26 cellular contexts compared by ENCODE assay signal in the genomic region with DNA sequence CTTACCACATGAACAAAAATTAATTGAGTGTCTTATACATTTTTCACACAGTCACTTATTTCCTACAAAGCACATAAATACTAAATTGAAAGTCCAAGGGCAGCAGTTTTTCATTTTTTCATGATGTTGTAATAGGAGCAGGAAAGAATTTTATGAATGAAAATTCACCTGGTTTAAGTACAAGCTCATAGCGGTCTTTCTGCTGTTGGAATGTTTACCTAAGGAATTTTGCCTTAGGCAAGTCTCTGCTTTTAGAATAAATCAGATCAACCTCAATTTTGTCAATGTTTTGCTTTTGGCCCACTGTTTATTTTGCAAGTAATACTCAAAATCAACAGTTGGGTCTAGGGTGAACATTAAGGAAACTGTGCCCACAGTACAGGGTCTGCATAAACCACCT. TPM values are rescaled to one million over a fixed set of nuclear protein-coding genes. Genes with fewer than 3 reads are reported as not detected.
DNase-seq lines count a peak whose midpoint lies in the region; ATAC-seq and TF ChIP-seq lines count a peak whose summit lies in the region.
"Had no signal": no experiment of that assay in that cellular context is flagged by ENCODE, and none has a peak within 500 bp of the region (broad histone marks: within the 10 kb centered on the region; RNA-seq: fewer than 3 reads in every experiment).

No MANE protein-coding gene starts in this region.

- H2BK15ac ChIP-seq in mesendoderm (replicated peaks; ENCODE audit: low read depth) = no peak overlapping the region

- no peak overlapping the region for H3K18ac ChIP-seq in mesendoderm (ENCODE audit: low read length)

- WGBS in mammary epithelial cell (ENCODE audit: low coverage, missing lambda C conversion rate) = 0% methylated on average over 1 of the region's 1 CpG
- no CpG with 5 or more reads among the region's 1 CpG for WGBS in mesendoderm (ENCODE audit: extremely low coverage, insufficient coverage, low lambda C conversion rate)

- no peaks in the 10 kb centered on the region for H4K20me1 ChIP-seq in GM23338 (replicated peaks; ENCODE audit: insufficient read depth)
- no peaks in the 10 kb centered on the region for H4K20me1 ChIP-seq in mammary epithelial cell (ENCODE audit: insufficient read depth, low read length)

- H3K9me2 ChIP-seq in GM23338 (ENCODE audit: insufficient read depth) = 0 out of 2 replicates have a peak, but pooled peaks cover 5% of the 10 kb centered on the region

- H3K36me3 ChIP-seq in GM23338 (ENCODE audit: insufficient read depth) (no peaks in the 10 kb centered on the region), mammary epithelial cell (ENCODE audit: insufficient read depth, low read length) (no peaks in the 10 kb centered on the region), mesendoderm (ENCODE audit: control insufficient read depth, insufficient read depth, low read length) (no peaks in the 10 kb centered on the region)
- H3K36me3 ChIP-seq: esophagus squamous epithelium, MG63, SJSA1, spleen, thoracic aorta had no signal

- no peak overlapping the region for H3K4me3 Mint-ChIP-seq in GM23338
- H3K4me3 Mint-ChIP-seq: activated CD4-positive, alpha-beta T cell treated with anti-CD3 and anti-CD28 coated beads, Interleukin-2, amount 10 ng/mL, durations not matched to agents 24 days and 14 days; activated naive CD4-positive, alpha-beta T cell treated with anti-CD3 and anti-CD28 coated beads, Interleukin-2, amount 10 ng/mL, durations not matched to agents 7 days and 5 days; CD4-positive, alpha-beta T cell had no signal

- BruUV-seq in mammary epithelial cell (replicated peaks; lab: Mats Ljungman, UMichigan) = no TSS peak

- no peak overlapping the region for H3K27ac Mint-ChIP-seq in GM23338
- H3K27ac Mint-ChIP-seq: activated CD4-positive, alpha-beta T cell treated with anti-CD3 and anti-CD28 coated beads, Interleukin-2, amount 10 ng/mL, durations not matched to agents 24 days and 14 days; activated naive CD4-positive, alpha-beta T cell treated with anti-CD3 and anti-CD28 coated beads, Interleukin-2, amount 10 ng/mL, durations not matched to agents 7 days and 5 days; CD4-positive, alpha-beta T cell had no signal

- H3K4me1 Mint-ChIP-seq in GM23338 = peaks cover 8% of the 10 kb centered on the region; the same call in 2 of the 3 replicates
- H3K4me1 Mint-ChIP-seq: activated CD4-positive, alpha-beta T cell treated with anti-CD3 and anti-CD28 coated beads, Interleukin-2, amount 10 ng/mL, durations not matched to agents 24 days and 14 days; activated naive CD4-positive, alpha-beta T cell treated with anti-CD3 and anti-CD28 coated beads, Interleukin-2, amount 10 ng/mL, durations not matched to agents 7 days and 5 days had no signal

- H3K4me1 ChIP-seq in GM23338 (ENCODE audit: insufficient read depth) = no peaks in the 10 kb centered on the region
- peaks cover 5% of the 10 kb centered on the region for H3K4me1 ChIP-seq in mammary epithelial cell (ENCODE audit: insufficient read depth, low read length)
- H3K4me1 ChIP-seq in mesendoderm (ENCODE audit: control insufficient read depth, low read depth, low read length) = no peaks in the 10 kb centered on the region
- H3K4me1 ChIP-seq: esophagus squamous epithelium, spleen had no signal

- H4K5ac ChIP-seq in mesendoderm (ENCODE audit: low read length) = no peak overlapping the region

- no peaks in the 10 kb centered on the region for H3K79me1 ChIP-seq in mesendoderm (ENCODE audit: low read length)

- H2BK120ac ChIP-seq in mesendoderm (ENCODE audit: low read depth, low read length) = no peak overlapping the region

- no peak overlapping the region for H3K4me3 ChIP-seq in GM23338
- no peak overlapping the region for H3K4me3 ChIP-seq in mammary epithelial cell (replicated peaks in 1 of 3; ENCODE audit: insufficient read depth in 1 of 3, low read depth in 2 of 3, low read length in 3 of 3)
- H3K4me3 ChIP-seq in mesendoderm (ENCODE audit: low read length) = no peak overlapping the region
- H3K4me3 ChIP-seq: esophagus squamous epithelium, GM12878, MG63, SJSA1, spleen, thoracic aorta had no signal

- H3K4me2 ChIP-seq in GM23338 (no peak overlapping the region), mammary epithelial cell (ENCODE audit: insufficient read depth, low read depth, low read length) (peak overlapping the region; percentile 44), mesendoderm (ENCODE audit: low read length) (no peak overlapping the region)

- H3K27me3 Mint-ChIP-seq in GM23338 (ENCODE audit: insufficient read depth, low read depth, poor library complexity) = peaks cover 3% of the 10 kb centered on the region

- H2AK5ac ChIP-seq in mesendoderm (ENCODE audit: low read length) = no peak overlapping the region

- H2BK5ac ChIP-seq in mesendoderm (ENCODE audit: low read length) = no peak overlapping the region

- no peak overlapping the region for H3K27ac ChIP-seq in GM23338 (ENCODE audit: low read depth)
- H3K27ac ChIP-seq in mammary epithelial cell (ENCODE audit: insufficient read depth, low read depth, low read length) = no peak overlapping the region
- no peak overlapping the region for H3K27ac ChIP-seq in mesendoderm (ENCODE audit: low read depth, low read length)
- H3K27ac ChIP-seq: esophagus squamous epithelium, SJSA1, spleen, thoracic aorta had no signal

- H3K27me3 ChIP-seq in GM23338 (ENCODE audit: insufficient read depth) (no peaks in the 10 kb centered on the region), mammary epithelial cell (ENCODE audit: insufficient read depth, low read length) (no peaks in the 10 kb centered on the region), mesendoderm (ENCODE audit: insufficient read depth, low read length, poor library complexity) (no peaks in the 10 kb centered on the region)
- H3K27me3 ChIP-seq: MG63, SJSA1 had no signal

- H3K79me2 ChIP-seq in GM23338 (replicated peaks; ENCODE audit: insufficient read depth) (no peaks in the 10 kb centered on the region), mammary epithelial cell (ENCODE audit: insufficient read depth, low read length) (no peaks in the 10 kb centered on the region), mesendoderm (ENCODE audit: control insufficient read depth, insufficient read depth, low read length) (no peaks in the 10 kb centered on the region)

- H4K8ac ChIP-seq in mesendoderm (ENCODE audit: low read depth, low read length) = no peak overlapping the region

- no peak overlapping the region for H3K56ac ChIP-seq in mesendoderm (ENCODE audit: low read length)

- no peak overlapping the region for H2AFZ ChIP-seq in GM23338
- no peak overlapping the region for H2AFZ ChIP-seq in mammary epithelial cell (ENCODE audit: low read depth, low read length)

- no peaks in the 10 kb centered on the region for H3K9me3 ChIP-seq in mammary epithelial cell (replicated peaks; ENCODE audit: insufficient read depth, low read length)
- H3K9me3 ChIP-seq: esophagus squamous epithelium, SJSA1, thoracic aorta had no signal

- no peak for TF ChIP-seq CTCF in GM23338 (conservative IDR thresholded peaks at IDR 0.05; ENCODE audit: low read depth in 2 of 2)
- TF ChIP-seq CTCF in mammary epithelial cell (conservative IDR thresholded peaks at IDR 0.05 in 1 of 2, IDR thresholded peaks at IDR 0.05 in 1 of 2; ENCODE audit: extremely low read depth in 1 of 2, insufficient read depth in 1 of 2, low read depth in 1 of 2, low read length in 2 of 2) = no peak

- H3K9me3 Mint-ChIP-seq in GM23338 = no peaks in the 10 kb centered on the region
- H3K9me3 Mint-ChIP-seq: activated CD4-positive, alpha-beta T cell treated with anti-CD3 and anti-CD28 coated beads, Interleukin-2, amount 10 ng/mL, durations not matched to agents 24 days and 14 days; activated naive CD4-positive, alpha-beta T cell treated with anti-CD3 and anti-CD28 coated beads, Interleukin-2, amount 10 ng/mL, durations not matched to agents 7 days and 5 days; CD4-positive, alpha-beta T cell had no signal

- no peak overlapping the region for H3K4ac ChIP-seq in mesendoderm (ENCODE audit: low read depth, low read length)

- ATAC-seq in GM23338 = no peak
- ATAC-seq in HG02763 (IDR thresholded peaks at IDR 0.05; ENCODE audit: unreplicated experiment) = no peak
- ATAC-seq in HG02623 (IDR thresholded peaks at IDR 0.05; ENCODE audit: unreplicated experiment) = no peak
- ATAC-seq: GM12878 had no signal

- H3K36me3 Mint-ChIP-seq in GM23338 (ENCODE audit: low read depth) = no peaks in the 10 kb centered on the region
- H3K36me3 Mint-ChIP-seq: activated naive CD4-positive, alpha-beta T cell treated with anti-CD3 and anti-CD28 coated beads, Interleukin-2, amount 10 ng/mL, durations not matched to agents 7 days and 5 days had no signal

- H3K9ac ChIP-seq in mammary epithelial cell (ENCODE audit: insufficient read depth, low read length) (no peak overlapping the region), mesendoderm (ENCODE audit: low read length) (no peak overlapping the region)

- in situ Hi-C loops in mammary epithelial cell (cut with MboI; ENCODE audit: low sequenced_read_pairs in 2 of 2) = no loop called here

- intact Hi-C loops in mammary epithelial cell (cut with micrococcal nuclease) = loop anchor here (1.0 kb wide), 1 partner anchor 14 kb away; no protein-coding TSS in a partner anchor

- dilution Hi-C loops in mammary epithelial cell (cut with HindIII; ENCODE audit: low sequenced_read_pairs) = no loop called here

- CTCF ChIA-PET in mammary epithelial cell (lab: Charles Lee; ENCODE audit: low non-redundant PET) = interaction anchor here (0.7 kb wide), 1 partner anchor 16 kb away, joined by 3 read pairs; no protein-coding TSS in a partner anchor

- no peaks in the 10 kb centered on the region for H3F3A ChIP-seq in GM23338 (replicated peaks; ENCODE audit: low read depth)

- DNase-seq in GM23338 (ENCODE audit: low spot score) (peak; percentile 6), NCI-H226 (peak; percentile 50), mammary epithelial cell (peak; percentile 55), mesendoderm (peak; percentile 43), C1 segment of cervical spinal cord (lab: John Stamatoyannopoulos, UW) (no peak)
- DNase-seq in stimulated activated CD4-positive, alpha-beta T cell treated with anti-CD3 and anti-CD28 coated beads, Interleukin-2, amount 100 ng/mL, for 48 hours = no peak
- DNase-seq: activated CD4-positive, alpha-beta T cell treated with anti-CD3 and anti-CD28 coated beads, Interleukin-2, amount 10 ng/mL, durations not matched to agents 24 days and 14 days; activated naive CD4-positive, alpha-beta T cell treated with anti-CD3 and anti-CD28 coated beads, Interleukin-2, amount 10 ng/mL, durations not matched to agents 7 days and 5 days; anterior cingulate cortex; CD4-positive, alpha-beta T cell; effector memory CD4-positive, alpha-beta T cell; esophagus squamous epithelium; kidney; MG63; NCI-H1417 treated with DMSO at 0.1 percent for 48 hours; occipital lobe; retina; spleen; stimulated activated CD4-positive, alpha-beta T cell treated with anti-CD3 and anti-CD28 coated beads, Interleukin-4, amount 100 ng/mL, for 24 hours; stimulated activated naive CD4-positive, alpha-beta T cell treated with Interleukin-2 at 50 U/mL for 16 hours; T-helper 2 cell had no signal

- H3K23ac ChIP-seq in mesendoderm (ENCODE audit: low read length) = no peak overlapping the region

RNA-seq across cellular contexts. Expression of gene ETAA1, which starts 40.0 kb away (rescaled TPM):
- total RNA-seq in GM23338 (2014; rRNA removed; shearing (Covaris generic)) = 45.5 and 48.2 TPM in 2 replicates
- polyA plus RNA-seq in GM23338 (2016; fragmentation: Nextera tagmentation; extraction: Ambion mirVana) (15.8 and 22.2 TPM in 2 replicates), mammary epithelial cell (5.0 TPM)
- 10 to 100 TPM; 14.0 to 14.5 TPM for total RNA-seq in mammary epithelial cell
- polyA minus RNA-seq in mammary epithelial cell = 0.47 TPM
- polyA plus RNA-seq in mesendoderm (2013, experiment 1 of 2) = 16.2 TPM
- 16.4 TPM for polyA plus RNA-seq in mesendoderm (2013, experiment 2 of 2)

Comparison
In these comparisons a context has a peak if more than half of its experiments do, and no peak if none do; other contexts are left out.
1. DNase-seq: peak in GM23338 (single experiment), NCI-H226 (single experiment), mammary epithelial cell (single experiment) and mesendoderm (single experiment); none in stimulated activated CD4-positive, alpha-beta T cell treated with anti-CD3 and anti-CD28 coated beads, Interleukin-2, amount 100 ng/mL, for 48 hours (0 of 2) and C1 segment of cervical spinal cord (0 of 14).